26 cellular contexts compared by ENCODE assay signal in genomic region chr6:79650943-79651342, GRCh38. TPM values are rescaled to one million over a fixed set of nuclear protein-coding genes. Genes with fewer than 3 reads are reported as not detected.
DNase-seq lines count a peak whose midpoint lies in the region; ATAC-seq, FAIRE-seq and TF ChIP-seq lines count a peak whose summit lies in the region.
"Had no signal": no experiment of that assay in that cellular context is flagged by ENCODE, and none has a peak within 500 bp of the region (broad histone marks: within the 10 kb centered on the region; RNA-seq: fewer than 3 reads in every experiment).

No MANE protein-coding gene starts in this region.

- H3K9me3 ChIP-seq in left ventricle myocardium inferior (replicated peaks) (no peaks in the 10 kb centered on the region), right atrium auricular region (no peaks in the 10 kb centered on the region), kidney (ENCODE audit: control insufficient read depth in 1 of 2, low read length in 2 of 2) (no peaks in the 10 kb centered on the region), T-helper 17 cell (ENCODE audit: control insufficient read depth, low read length, poor library complexity, severe bottlenecking) (no peaks in the 10 kb centered on the region)
- H3K9me3 ChIP-seq: A549, SJCRH30 had no signal

- no peak overlapping the region for H3K27ac Mint-ChIP-seq in T-helper 17 cell
- H3K27ac Mint-ChIP-seq: B cell had no signal

- no peak overlapping the region for H3K4me3 Mint-ChIP-seq in T-helper 17 cell
- H3K4me3 Mint-ChIP-seq: B cell had no signal

- H3K27ac ChIP-seq in left ventricle myocardium inferior (replicated peaks) (peak overlapping the region; percentile 60), right atrium auricular region (no peak overlapping the region), kidney (ENCODE audit: low read depth in 2 of 2, low read length in 2 of 2) (no peak overlapping the region)
- H3K27ac ChIP-seq: A549, KMS-11, SJCRH30 had no signal

- H3K27me3 ChIP-seq in left ventricle myocardium inferior (ENCODE audit: low read depth) (no peaks in the 10 kb centered on the region), right atrium auricular region (no peaks in the 10 kb centered on the region)
- H3K27me3 ChIP-seq: SJCRH30 had no signal

- TF ChIP-seq CTCF in left ventricle myocardium inferior (IDR thresholded peaks at IDR 0.05; ENCODE audit: borderline replicate concordance) (no peak), right atrium auricular region (IDR thresholded peaks at IDR 0.05) (no peak), kidney (IDR thresholded peaks at IDR 0.05; ENCODE audit: borderline replicate concordance, extremely low read depth, insufficient read depth) (no peak)

- H3K36me3 Mint-ChIP-seq in T-helper 17 cell (ENCODE audit: low read depth) = no peaks in the 10 kb centered on the region

- ATAC-seq in T-helper 17 cell = no peak
- ATAC-seq: A549, HCT116, Panc1 had no signal

- H3K4me3 ChIP-seq in left ventricle myocardium inferior (no peak overlapping the region), right atrium auricular region (no peak overlapping the region), kidney (ENCODE audit: low read length in 2 of 2) (no peak overlapping the region)
- H3K4me3 ChIP-seq: A549, SJCRH30 had no signal

- no peaks in the 10 kb centered on the region for H3K36me3 ChIP-seq in left ventricle myocardium inferior
- H3K36me3 ChIP-seq in right atrium auricular region = no peaks in the 10 kb centered on the region
- no peaks in the 10 kb centered on the region for H3K36me3 ChIP-seq in kidney (ENCODE audit: control insufficient read depth in 1 of 2, insufficient read depth in 2 of 2, low read length in 2 of 2)
- H3K36me3 ChIP-seq: SJCRH30 had no signal

- DNase-seq in left ventricle myocardium inferior (no peak), right atrium auricular region (ENCODE audit: low spot score) (no peak), dermis blood vessel endothelial cell (peak; percentile 67), kidney (no peak), T-helper 2 cell (no peak), T-helper 17 cell (no peak), HUDEP-2 (lab: John Stamatoyannopoulos, UW; ENCODE audit: unreplicated experiment in 76 of 76) (no peak)
- DNase-seq: DMS53; GF-D8; IMR-90; NCI-H1092 treated with DMSO at 0.1 percent for 48 hours; NCI-H1436 treated with DMSO at 0.1 percent for 48 hours; NCI-H1930; NCI-H226; NCI-H510A treated with DMSO at 0.1 percent for 48 hours; NCI-H774; NK-92 treated with Interleukin-12 subunit alpha and Interleukin-12 subunit beta, amount 100 ng/mL, for 24 hours; SJCRH30 had no signal

- peak; percentile 92 for FAIRE-seq in kidney (lab: Jason Lieb, UNC)
- FAIRE-seq: A549, D721Med, GM19239, H1 had no signal

- intact Hi-C loops in left ventricle myocardium inferior (cut with micrococcal nuclease) = no loop called here
- intact Hi-C loops in kidney (cut with DNase I) = no loop called here

- peaks cover 24% of the 10 kb centered on the region for H3K27me3 Mint-ChIP-seq in T-helper 17 cell

- peaks cover 9% of the 10 kb centered on the region for H3K4me1 Mint-ChIP-seq in T-helper 17 cell
- H3K4me1 Mint-ChIP-seq: B cell had no signal

- H3K9ac ChIP-seq in kidney (ENCODE audit: low read length in 2 of 2) = no peak overlapping the region
- H3K9ac ChIP-seq: KMS-11 had no signal

- H3K4me1 ChIP-seq in left ventricle myocardium inferior = peaks cover 52% of the 10 kb centered on the region
- H3K4me1 ChIP-seq in right atrium auricular region = peaks cover 0 to 8% of the 10 kb centered on the region in 2 donors
- H3K4me1 ChIP-seq in kidney (ENCODE audit: control insufficient read depth in 1 of 2, insufficient read depth in 1 of 2, low read depth in 1 of 2, low read length in 2 of 2) = peaks cover 5 to 7% of the 10 kb centered on the region in 2 donors
- H3K4me1 ChIP-seq: A549, SJCRH30 had no signal

RNA-seq across cellular contexts. Expression of gene SH3BGRL2, which starts 19.8 kb away (rescaled TPM):
- 5.8 TPM for total RNA-seq in left ventricle myocardium inferior
- 10 to 100 TPM in 1 of 2 donors, 1 to 10 TPM in 1; 9.6 to 15.5 TPM for total RNA-seq in right atrium auricular region
- total RNA-seq in dermis blood vessel endothelial cell = 114 and 133 TPM in 2 replicates
- total RNA-seq in kidney = 14.6 TPM
- 18.6 TPM for polyA plus RNA-seq in kidney (ENCODE audit: insufficient read depth, low read depth, low replicate concordance)
- 10 to 100 TPM in 1 of 2 donors, 1 to 10 TPM in 1; 2.1 to 36.0 TPM for total RNA-seq in T-helper 17 cell
- total RNA-seq: B cell had no signal
